Comparison of ENCODE assay signal across 18 cellular contexts in the genomic region with DNA sequence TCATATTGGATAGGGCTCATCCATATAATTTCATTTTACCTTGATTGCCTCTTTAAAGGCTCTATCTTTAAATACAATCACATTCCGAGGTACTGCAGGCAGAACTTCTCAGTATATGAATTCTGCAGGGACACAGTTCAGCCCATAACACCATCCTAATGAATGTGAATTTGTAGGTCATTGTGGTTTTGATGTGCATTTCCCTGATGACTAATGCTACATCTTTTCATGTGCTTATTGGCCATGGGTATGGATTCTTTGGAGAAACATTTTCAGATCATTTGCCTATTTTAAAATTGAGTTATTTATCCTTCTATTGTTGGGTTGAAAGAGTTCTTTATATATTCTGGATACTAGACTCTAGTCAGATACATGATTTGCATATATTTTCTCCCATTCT. TPM values are rescaled to one million over a fixed set of nuclear protein-coding genes. Genes with fewer than 3 reads are reported as not detected.
DNase-seq lines count a peak whose midpoint lies in the region; ATAC-seq, FAIRE-seq and TF ChIP-seq lines count a peak whose summit lies in the region.
"Had no signal": no experiment of that assay in that cellular context is flagged by ENCODE, and none has a peak within 500 bp of the region (broad histone marks: within the 10 kb centered on the region; RNA-seq: fewer than 3 reads in every experiment).

No MANE protein-coding gene starts in this region.

- BruUV-seq in K562 (replicated peaks; lab: Mats Ljungman, UMichigan), result no TSS peak

- TF ChIP-seq POLR2A in K562 (conservative IDR thresholded peaks at IDR 0.05) (no peak), erythroblast (IDR thresholded peaks at IDR 0.05; ENCODE audit: low read length) (no peak)

- peaks cover 10% of the 10 kb centered on the region for H3K4me1 Mint-ChIP-seq in activated CD8-positive, alpha-beta T cell treated with anti-CD3 and anti-CD28 coated beads, Interleukin-2, amount 10 ng/mL, durations not matched to agents 7 days and 5 days (ENCODE audit: low read depth)

- H2AFZ ChIP-seq in K562 (ENCODE audit: low read depth, low read length), result peak overlapping the region; percentile 67

- H3K4me3 Mint-ChIP-seq in activated CD8-positive, alpha-beta T cell treated with anti-CD3 and anti-CD28 coated beads, Interleukin-2, amount 10 ng/mL, durations not matched to agents 7 days and 5 days, result no peak overlapping the region

- no peaks in the 10 kb centered on the region for H3K9me3 Mint-ChIP-seq in activated CD8-positive, alpha-beta T cell treated with anti-CD3 and anti-CD28 coated beads, Interleukin-2, amount 10 ng/mL, durations not matched to agents 7 days and 5 days (ENCODE audit: insufficient read depth)

- no peaks in the 10 kb centered on the region for H3K36me3 ChIP-seq in K562 (ENCODE audit: control insufficient read depth, insufficient read depth, low read length)
- H3K36me3 ChIP-seq: cardiac muscle cell, WERI-Rb-1 had no signal

- no peaks in the 10 kb centered on the region for H3K9me3 ChIP-seq in K562 (replicated peaks; ENCODE audit: control insufficient read depth, insufficient read depth, low read depth, low read length)
- H3K9me3 ChIP-seq: testis had no signal

- H3K9me1 ChIP-seq in K562 (ENCODE audit: control insufficient read depth, insufficient read depth, low read length), result no peaks in the 10 kb centered on the region

- CTCF ChIA-PET in K562 (lab: Yijun Ruan, JAX; ENCODE audit: low intra/inter-chr PET ratio), result no interaction called here
- CTCF ChIA-PET in activated CD8-positive, alpha-beta T cell treated with anti-CD3 and anti-CD28 coated beads, Interleukin-2, amount 10 ng/mL, durations not matched to agents 7 days and 5 days (lab: Charles Lee), result interaction anchor here (0.6 kb wide), 1 partner anchor 15 kb away, joined by 3 read pairs; no protein-coding TSS in a partner anchor

- H3K27ac ChIP-seq in K562 (ENCODE audit: extremely low read depth, low read depth, low read length), result peak overlapping the region; percentile 1; the same call in 1 of the 3 replicates
- H3K27ac ChIP-seq: C4-2B, cardiac muscle cell, testis, WERI-Rb-1 had no signal

- peaks cover 10 to 24% of the 10 kb centered on the region in 2 experiments for H3K4me1 ChIP-seq in K562 (replicated peaks in 1 of 2; ENCODE audit: control insufficient read depth in 2 of 2, insufficient read depth in 2 of 2, low read length in 2 of 2)
- H3K4me1 ChIP-seq: testis had no signal

- no peak for ATAC-seq in K562
- no peak for ATAC-seq in HG03432 (IDR thresholded peaks at IDR 0.05; ENCODE audit: unreplicated experiment)
- ATAC-seq in activated CD8-positive, alpha-beta T cell treated with anti-CD3 and anti-CD28 coated beads, Interleukin-2, amount 10 ng/mL, durations not matched to agents 7 days and 5 days, result no peak
- ATAC-seq: left colon had no signal

- no peaks in the 10 kb centered on the region for H3K27me3 ChIP-seq in K562 (ENCODE audit: control insufficient read depth in 2 of 2, insufficient read depth in 2 of 2, low read length in 2 of 2)
- H3K27me3 ChIP-seq: cardiac muscle cell, testis had no signal

- H3K4me3 ChIP-seq in K562, result no peak overlapping the region
- H3K4me3 ChIP-seq: cardiac muscle cell, testis had no signal

- in situ Hi-C loops in K562 (cut with MboI), result no loop called here

- FAIRE-seq in K562 (lab: Jason Lieb, UNC), result no peak
- FAIRE-seq: GM12892 had no signal

- H3K79me2 ChIP-seq in K562 (ENCODE audit: control insufficient read depth, insufficient read depth, low read length), result no peaks in the 10 kb centered on the region

- peaks cover 15% of the 10 kb centered on the region for H3K27me3 Mint-ChIP-seq in activated CD8-positive, alpha-beta T cell treated with anti-CD3 and anti-CD28 coated beads, Interleukin-2, amount 10 ng/mL, durations not matched to agents 7 days and 5 days (ENCODE audit: low read depth)
- H3K27me3 Mint-ChIP-seq: progenitor cell of endocrine pancreas had no signal

- H3K36me3 Mint-ChIP-seq in activated CD8-positive, alpha-beta T cell treated with anti-CD3 and anti-CD28 coated beads, Interleukin-2, amount 10 ng/mL, durations not matched to agents 7 days and 5 days (ENCODE audit: low read depth), result no peaks in the 10 kb centered on the region

- H3K9ac ChIP-seq in K562 (ENCODE audit: insufficient read depth in 1 of 2, low read depth in 2 of 2, low read length in 2 of 2), result no peak overlapping the region

- DNase-seq in EL (peak; percentile 64), LHCN-M2 (ENCODE audit: low read depth) (peak; percentile 58), K562 (ENCODE audit: extremely low read depth in 1 of 4, low spot score in 3 of 4) (no peak), iris pigment epithelial cell (ENCODE audit: low read depth) (peak; percentile 87), erythroblast (lab: John Stamatoyannopoulos, UW) (no peak), COR-L47 (lab: John Stamatoyannopoulos, UW) (no peak)
- DNase-seq in activated CD8-positive, alpha-beta T cell treated with anti-CD3 and anti-CD28 coated beads, Interleukin-2, amount 10 ng/mL, durations not matched to agents 7 days and 5 days, result no peak
- DNase-seq: activated gamma-delta T cell treated with Interleukin-2 at 50 U/mL for 16 hours, left colon, NCI-H1105 treated with DMSO at 0.1 percent for 48 hours, NCI-H345, testis, WERI-Rb-1 had no signal

- no peak for TF ChIP-seq CTCF in K562 (IDR thresholded peaks at IDR 0.05 in 2 of 3, conservative IDR thresholded peaks at IDR 0.05 in 1 of 3; ENCODE audit: insufficient read depth in 2 of 3, low read depth in 1 of 3, low read length in 3 of 3)

- H4K20me1 ChIP-seq in K562 (replicated peaks; ENCODE audit: control insufficient read depth, insufficient read depth, low read length), result no peaks in the 10 kb centered on the region

- TF ChIP-seq EP300 in K562 (IDR thresholded peaks at IDR 0.05; ENCODE audit: low read length), result no peak

- 3% methylated on average over 1 of the region's 1 CpG for WGBS in K562 (ENCODE audit: insufficient coverage, low coverage, missing lambda C conversion rate)

- no peak for TF ChIP-seq RAD21 in K562 (CRISPR knock-in tag; conservative IDR thresholded peaks at IDR 0.05 in 1 of 2, IDR thresholded peaks at IDR 0.05 in 1 of 2)

- H3K27ac Mint-ChIP-seq in activated CD8-positive, alpha-beta T cell treated with anti-CD3 and anti-CD28 coated beads, Interleukin-2, amount 10 ng/mL, durations not matched to agents 7 days and 5 days, result no peak overlapping the region
- H3K27ac Mint-ChIP-seq: progenitor cell of endocrine pancreas had no signal

- POLR2A ChIA-PET in K562 (lab: Yijun Ruan, JAX), result interaction anchor here (0.7 to 1.0 kb wide), 2 partner anchors 20 to 21 kb away, joined by 3 read pairs; no protein-coding TSS in a partner anchor
- POLR2A ChIA-PET in activated CD8-positive, alpha-beta T cell treated with anti-CD3 and anti-CD28 coated beads, Interleukin-2, amount 10 ng/mL, durations not matched to agents 7 days and 5 days (lab: Charles Lee), result no interaction called here

- H3K4me2 ChIP-seq in K562 (ENCODE audit: insufficient read depth, low read length), result no peak overlapping the region; the same call in 1 of the 2 replicates

- intact Hi-C loops in K562 (cut with micrococcal nuclease), result no loop called here

TF ChIP-seq in K562, 482 proteins besides CTCF, POLR2A, EP300 and RAD21 (continues in another document):
- TF ChIP-seq ESRRA (IDR thresholded peaks at IDR 0.05; ENCODE audit: borderline replicate concordance, low read depth), result peak; percentile 63; the same call in 1 of the 2 replicates

RNA-seq across cellular contexts. Expression of a gene that starts 9.6 kb away (rescaled TPM):
- total RNA-seq in LHCN-M2 (2014; rRNA removed), result 21.6 and 24.3 TPM in 2 replicates
- 8.0 TPM for polyA plus RNA-seq in LHCN-M2 (2012)
- 50.3 and 199 TPM in 2 replicates for total RNA-seq in K562 (2011; cell fraction: chromatin; rRNA removed; ENCODE audit: low replicate concordance)
- 24.5 and 42.1 TPM in 2 replicates for total RNA-seq in K562 (2011; cell fraction: nucleolus; rRNA removed)
- 77.2 and 100 TPM in 2 replicates for total RNA-seq in K562 (2011; cell fraction: nucleoplasm; rRNA removed)
- 22.0 and 23.6 TPM in 2 replicates for total RNA-seq in K562 (2014; rRNA removed)
- total RNA-seq in K562 (2014; rRNA removed; fragmentation: Illumina TruSeq; extraction: Trizol), result 33.2 and 36.7 TPM in 2 replicates
- 30.5 and 34.6 TPM in 2 replicates for total RNA-seq in K562 (2015; rRNA removed; fragmentation: Illumina TruSeq; extraction: Trizol)
- 20.0 and 22.0 TPM in 2 replicates for total RNA-seq in K562 (2021)
- 22.1 and 32.8 TPM in 2 replicates for polyA plus RNA-seq in K562 (2011; rRNA removed)
- polyA plus RNA-seq in K562 (2011; cell fraction: cytosol; rRNA removed), result 4.9 and 9.6 TPM in 2 replicates
- polyA plus RNA-seq in K562 (2011; cell fraction: nucleus; rRNA removed), result 31.7 and 48.5 TPM in 2 replicates
- polyA plus RNA-seq in K562 (2012), result 14.2 and 18.0 TPM in 2 replicates
- polyA plus RNA-seq in K562 (2014; fragmentation: Illumina TruSeq; extraction: Trizol), result 17.0 and 20.9 TPM in 2 replicates
- polyA plus RNA-seq in K562 (2014; fragmentation: Nextera tagmentation; extraction: Ambion mirVana), result 1 to 10 TPM; 4.3 to 7.6 TPM
- 15.5 and 16.4 TPM in 2 replicates for polyA plus RNA-seq in K562 (2014; rRNA removed)
- polyA minus RNA-seq in K562 (2011; rRNA and poly(A)+ RNA removed), result 66.6 and 66.8 TPM in 2 replicates
- polyA minus RNA-seq in K562 (2011; cell fraction: cytosol; rRNA and poly(A)+ RNA removed), result 15.3 and 18.1 TPM in 2 replicates
- polyA minus RNA-seq in K562 (2011; cell fraction: nucleus; rRNA and poly(A)+ RNA removed), result 61.1 and 83.0 TPM in 2 replicates
- 10 to 100 TPM; 11.8 to 12.5 TPM for total RNA-seq in activated CD8-positive, alpha-beta T cell treated with anti-CD3 and anti-CD28 coated beads, Interleukin-2, amount 10 ng/mL, durations not matched to agents 7 days and 5 days

RNA-seq across cellular contexts. Expression of a gene that starts 25.8 kb away (rescaled TPM):
- 57.3 and 58.1 TPM in 2 replicates for total RNA-seq in LHCN-M2 (2014; rRNA removed)
- polyA plus RNA-seq in LHCN-M2 (2012), result 9.9 TPM
- total RNA-seq in K562 (2011; cell fraction: chromatin; rRNA removed; ENCODE audit: low replicate concordance), result 60.7 and 192 TPM in 2 replicates
- total RNA-seq in K562 (2011; cell fraction: nucleolus; rRNA removed), result 31.0 and 45.0 TPM in 2 replicates
- 76.8 and 89.8 TPM in 2 replicates for total RNA-seq in K562 (2011; cell fraction: nucleoplasm; rRNA removed)
- 29.3 and 29.9 TPM in 2 replicates for total RNA-seq in K562 (2014; rRNA removed)
- total RNA-seq in K562 (2014; rRNA removed; fragmentation: Illumina TruSeq; extraction: Trizol), result 30.1 and 32.8 TPM in 2 replicates
- 29.7 and 33.6 TPM in 2 replicates for total RNA-seq in K562 (2015; rRNA removed; fragmentation: Illumina TruSeq; extraction: Trizol)
- total RNA-seq in K562 (2021), result 26.2 and 27.1 TPM in 2 replicates
- polyA plus RNA-seq in K562 (2011; rRNA removed), result 30.8 and 34.6 TPM in 2 replicates
- 9.6 and 17.6 TPM in 2 replicates for polyA plus RNA-seq in K562 (2011; cell fraction: cytosol; rRNA removed)
- polyA plus RNA-seq in K562 (2011; cell fraction: nucleus; rRNA removed), result 35.0 and 44.6 TPM in 2 replicates
- polyA plus RNA-seq in K562 (2012), result 13.0 and 16.1 TPM in 2 replicates
- polyA plus RNA-seq in K562 (2014; fragmentation: Illumina TruSeq; extraction: Trizol), result 15.4 and 16.9 TPM in 2 replicates
- polyA plus RNA-seq in K562 (2014; fragmentation: Nextera tagmentation; extraction: Ambion mirVana), result 10 to 100 TPM in 1 of 2 experiments, 1 to 10 TPM in 1; 6.8 to 10.9 TPM
- 16.2 and 22.3 TPM in 2 replicates for polyA plus RNA-seq in K562 (2014; rRNA removed)
- polyA minus RNA-seq in K562 (2011; rRNA and poly(A)+ RNA removed), result 44.7 and 66.2 TPM in 2 replicates
- polyA minus RNA-seq in K562 (2011; cell fraction: cytosol; rRNA and poly(A)+ RNA removed), result 15.6 and 22.8 TPM in 2 replicates
- polyA minus RNA-seq in K562 (2011; cell fraction: nucleus; rRNA and poly(A)+ RNA removed), result 45.0 and 63.1 TPM in 2 replicates
- 10 to 100 TPM; 39.6 to 41.5 TPM for total RNA-seq in activated CD8-positive, alpha-beta T cell treated with anti-CD3 and anti-CD28 coated beads, Interleukin-2, amount 10 ng/mL, durations not matched to agents 7 days and 5 days

Comparison
In these comparisons a context has a peak if more than half of its experiments do, and no peak if none do; other contexts are left out.
1. DNase-seq: peak in EL (single experiment), LHCN-M2 (single experiment) and iris pigment epithelial cell (single experiment); none in K562 (0 of 4), erythroblast (0 of 2), COR-L47 (single experiment) and activated CD8-positive, alpha-beta T cell treated with anti-CD3 and anti-CD28 coated beads, Interleukin-2, amount 10 ng/mL, durations not matched to agents 7 days and 5 days (single experiment).